1 cellular context compared by ENCODE assay signal in genomic region chr2:77954931-77955330, GRCh38.
TF ChIP-seq lines count a peak whose summit lies in the region.

No MANE protein-coding gene starts in this region.

TF ChIP-seq in GM12878, 131 proteins besides CTCF, POLR2A, EP300 and RAD21 (continued from another document):
- TF ChIP-seq EZH2 (IDR thresholded peaks at IDR 0.05; ENCODE audit: borderline replicate concordance, control insufficient read depth, low read depth, low read length) (no peak), JUND (IDR thresholded peaks at IDR 0.05; ENCODE audit: low read depth, low read length) (no peak), SIN3A (IDR thresholded peaks at IDR 0.05; ENCODE audit: low read depth, low read length) (no peak), PML (IDR thresholded peaks at IDR 0.05; ENCODE audit: low read length) (no peak), FOXM1 (IDR thresholded peaks at IDR 0.05; ENCODE audit: low read depth, low read length) (no peak), CHD1 (IDR thresholded peaks at IDR 0.05; ENCODE audit: low read depth, low read length) (no peak), SMAD5 (IDR thresholded peaks at IDR 0.05; ENCODE audit: low read depth) (no peak), TBL1XR1 (IDR thresholded peaks at IDR 0.05; ENCODE audit: low read depth, low read length) (no peak), SPI1 (IDR thresholded peaks at IDR 0.05; ENCODE audit: borderline replicate concordance, insufficient read depth, low read depth, low read length) (no peak), NFXL1 (IDR thresholded peaks at IDR 0.05; ENCODE audit: borderline replicate concordance) (no peak)
